Comparison of ENCODE assay signal across 8 cellular contexts in the genomic region with DNA sequence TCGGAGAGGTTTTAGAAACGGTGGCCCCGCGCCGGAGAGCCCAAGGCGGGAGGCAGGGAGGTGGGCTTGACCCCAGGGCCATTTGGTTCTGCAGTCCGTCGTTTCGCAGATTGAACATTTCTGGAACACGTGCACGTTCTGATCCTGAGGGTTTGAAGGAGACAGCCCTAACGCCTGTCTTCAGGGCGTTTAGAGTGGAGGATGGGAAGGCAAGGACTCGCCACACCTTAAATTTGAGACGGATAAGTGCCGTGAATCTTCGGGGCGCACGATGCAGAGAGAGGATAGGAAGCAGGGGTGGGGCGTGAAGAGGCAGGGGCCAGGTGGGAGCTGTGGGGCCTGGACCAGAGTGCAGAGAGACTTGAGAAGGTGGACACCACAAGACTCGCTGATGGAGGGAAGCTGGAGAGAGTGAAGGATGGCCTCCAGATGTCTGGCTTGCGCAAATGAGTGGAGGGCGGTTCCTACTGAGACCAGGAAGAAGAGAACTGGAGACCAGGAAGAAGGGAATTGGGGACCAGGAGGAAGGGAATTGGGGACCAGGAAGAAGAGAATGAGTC. TPM values are rescaled to one million over a fixed set of nuclear protein-coding genes. Genes with fewer than 3 reads are reported as not detected.
DNase-seq lines count a peak whose midpoint lies in the region; ATAC-seq and TF ChIP-seq lines count a peak whose summit lies in the region.

No MANE protein-coding gene starts in this region.

- no peak overlapping the region for H3K9ac ChIP-seq in iPS-15b (ENCODE audit: low read depth, low read length)

- CTCF ChIA-PET in activated CD4-positive, alpha-beta T cell treated with anti-CD3 and anti-CD28 coated beads for 36 hours (lab: Charles Lee), result interaction anchor here (0.7 kb wide), 1 partner anchor 53 kb away, joined by 3 read pairs; no protein-coding TSS in a partner anchor

- peak overlapping the region; percentile 34 for H3K27ac Mint-ChIP-seq in activated CD4-positive, alpha-beta T cell treated with anti-CD3 and anti-CD28 coated beads for 36 hours
- H3K27ac Mint-ChIP-seq in activated T-helper 1 cell treated with anti-CD3 and anti-CD28 coated beads, Interleukin-12 subunit alpha, Interleukin-12 subunit beta, Interleukin-2, Interleukin-4 antibody, amounts not matched to agents 30 ng/mL and 10 ng/mL and 1 ng/mL, durations not matched to agents 14 hours and 24 hours and 36 hours, result peak overlapping the region; percentile 11
- no peak overlapping the region for H3K27ac Mint-ChIP-seq in stimulated activated memory B cell treated with anti-CD40 and anti-IgM and Interleukin-4, amounts not matched to agents 10 μg/mL and 1 μg/mL and 100 μg/mL, for 72 hours

- intact Hi-C loops in activated CD4-positive, alpha-beta T cell treated with anti-CD3 and anti-CD28 coated beads for 36 hours (cut with DNase I, micrococcal nuclease), result loop anchor here in 1 of 2 experiments (2.0 kb wide), 1 partner anchor 37 kb away; no protein-coding TSS in a partner anchor
- intact Hi-C loops in activated T-helper 1 cell treated with anti-CD3 and anti-CD28 coated beads, Interleukin-12 subunit alpha, Interleukin-12 subunit beta, Interleukin-2, Interleukin-4 antibody, amounts not matched to agents 30 ng/mL and 10 ng/mL and 1 ng/mL, durations not matched to agents 14 hours and 24 hours and 36 hours (cut with micrococcal nuclease), result no loop called here

- peaks cover 13% of the 10 kb centered on the region for H3K27me3 ChIP-seq in iPS-15b (ENCODE audit: control insufficient read depth, insufficient read depth, low read length)
- no peaks in the 10 kb centered on the region for H3K27me3 ChIP-seq in BE2C

- H3K9me3 ChIP-seq in iPS-15b (ENCODE audit: control insufficient read depth, insufficient read depth, low read length) (no peaks in the 10 kb centered on the region), BE2C (peaks cover 3% of the 10 kb centered on the region; the same call in 1 of the 2 replicates)

- no peak for DNase-seq in activated CD4-positive, alpha-beta T cell treated with anti-CD3 and anti-CD28 coated beads for 36 hours
- no peak for DNase-seq in activated CD4-positive, alpha-beta T cell treated with anti-CD3 and anti-CD28 coated beads, Interleukin-2, amount 50 U/mL, for 48 hours
- no peak for DNase-seq in activated T-helper 1 cell treated with anti-CD3 and anti-CD28 coated beads, Interleukin-12 subunit alpha, Interleukin-12 subunit beta, Interleukin-2, Interleukin-4 antibody, amounts not matched to agents 30 ng/mL and 10 ng/mL and 1 ng/mL, durations not matched to agents 14 hours and 24 hours and 36 hours (ENCODE audit: low spot score)
- DNase-seq in D341Med (ENCODE audit: low spot score), result no peak
- no peak for DNase-seq in NCI-H146 (lab: John Stamatoyannopoulos, UW)
- DNase-seq in BE2C, result no peak

- peak overlapping the region; percentile 75 for H3K4me3 ChIP-seq in iPS-15b (ENCODE audit: low read depth, low read length)
- no peak overlapping the region; the same call in 1 of the 2 replicates for H3K4me3 ChIP-seq in BE2C (ENCODE audit: low read depth, low read length)

- peaks cover 7% of the 10 kb centered on the region for H3K27me3 Mint-ChIP-seq in activated CD4-positive, alpha-beta T cell treated with anti-CD3 and anti-CD28 coated beads for 36 hours
- H3K27me3 Mint-ChIP-seq in activated T-helper 1 cell treated with anti-CD3 and anti-CD28 coated beads, Interleukin-12 subunit alpha, Interleukin-12 subunit beta, Interleukin-2, Interleukin-4 antibody, amounts not matched to agents 30 ng/mL and 10 ng/mL and 1 ng/mL, durations not matched to agents 14 hours and 24 hours and 36 hours (ENCODE audit: insufficient read depth), result peaks cover 5% of the 10 kb centered on the region
- peaks cover 8% of the 10 kb centered on the region for H3K27me3 Mint-ChIP-seq in stimulated activated memory B cell treated with anti-CD40 and anti-IgM and Interleukin-4, amounts not matched to agents 10 μg/mL and 1 μg/mL and 100 μg/mL, for 72 hours

- peaks cover 12% of the 10 kb centered on the region for H3K4me1 ChIP-seq in iPS-15b (ENCODE audit: control insufficient read depth, insufficient read depth, low read length)
- H3K4me1 ChIP-seq in BE2C, result peaks cover 5% of the 10 kb centered on the region

- TF ChIP-seq CTCF in BE2C (IDR thresholded peaks at IDR 0.05; ENCODE audit: low read depth, low read length), result no peak

- peaks cover 39% of the 10 kb centered on the region for H3K4me1 Mint-ChIP-seq in activated CD4-positive, alpha-beta T cell treated with anti-CD3 and anti-CD28 coated beads for 36 hours
- peaks cover 42% of the 10 kb centered on the region for H3K4me1 Mint-ChIP-seq in activated T-helper 1 cell treated with anti-CD3 and anti-CD28 coated beads, Interleukin-12 subunit alpha, Interleukin-12 subunit beta, Interleukin-2, Interleukin-4 antibody, amounts not matched to agents 30 ng/mL and 10 ng/mL and 1 ng/mL, durations not matched to agents 14 hours and 24 hours and 36 hours (ENCODE audit: low read depth)
- H3K4me1 Mint-ChIP-seq in stimulated activated memory B cell treated with anti-CD40 and anti-IgM and Interleukin-4, amounts not matched to agents 10 μg/mL and 1 μg/mL and 100 μg/mL, for 72 hours, result peaks cover 43% of the 10 kb centered on the region

- ATAC-seq in activated CD4-positive, alpha-beta T cell treated with anti-CD3 and anti-CD28 coated beads for 36 hours, result no peak
- no peak for ATAC-seq in stimulated activated memory B cell treated with anti-CD40 and anti-IgM and Interleukin-4, amounts not matched to agents 10 μg/mL and 1 μg/mL and 100 μg/mL, for 72 hours

- peak overlapping the region; percentile 77 for H3K4me3 Mint-ChIP-seq in activated CD4-positive, alpha-beta T cell treated with anti-CD3 and anti-CD28 coated beads for 36 hours
- H3K4me3 Mint-ChIP-seq in activated T-helper 1 cell treated with anti-CD3 and anti-CD28 coated beads, Interleukin-12 subunit alpha, Interleukin-12 subunit beta, Interleukin-2, Interleukin-4 antibody, amounts not matched to agents 30 ng/mL and 10 ng/mL and 1 ng/mL, durations not matched to agents 14 hours and 24 hours and 36 hours, result peak overlapping the region; percentile 82
- H3K4me3 Mint-ChIP-seq in stimulated activated memory B cell treated with anti-CD40 and anti-IgM and Interleukin-4, amounts not matched to agents 10 μg/mL and 1 μg/mL and 100 μg/mL, for 72 hours, result peak overlapping the region; percentile 78

- peaks cover 7% of the 10 kb centered on the region for H3K9me3 Mint-ChIP-seq in activated CD4-positive, alpha-beta T cell treated with anti-CD3 and anti-CD28 coated beads for 36 hours (ENCODE audit: low read depth)
- H3K9me3 Mint-ChIP-seq in activated T-helper 1 cell treated with anti-CD3 and anti-CD28 coated beads, Interleukin-12 subunit alpha, Interleukin-12 subunit beta, Interleukin-2, Interleukin-4 antibody, amounts not matched to agents 30 ng/mL and 10 ng/mL and 1 ng/mL, durations not matched to agents 14 hours and 24 hours and 36 hours, result no peaks in the 10 kb centered on the region
- H3K9me3 Mint-ChIP-seq in stimulated activated memory B cell treated with anti-CD40 and anti-IgM and Interleukin-4, amounts not matched to agents 10 μg/mL and 1 μg/mL and 100 μg/mL, for 72 hours, result peaks cover 3% of the 10 kb centered on the region

- peaks cover 13% of the 10 kb centered on the region for H3K36me3 Mint-ChIP-seq in activated CD4-positive, alpha-beta T cell treated with anti-CD3 and anti-CD28 coated beads for 36 hours (ENCODE audit: low read depth)
- H3K36me3 Mint-ChIP-seq in activated T-helper 1 cell treated with anti-CD3 and anti-CD28 coated beads, Interleukin-12 subunit alpha, Interleukin-12 subunit beta, Interleukin-2, Interleukin-4 antibody, amounts not matched to agents 30 ng/mL and 10 ng/mL and 1 ng/mL, durations not matched to agents 14 hours and 24 hours and 36 hours (ENCODE audit: low read depth), result peaks cover 12% of the 10 kb centered on the region
- peaks cover 3% of the 10 kb centered on the region for H3K36me3 Mint-ChIP-seq in stimulated activated memory B cell treated with anti-CD40 and anti-IgM and Interleukin-4, amounts not matched to agents 10 μg/mL and 1 μg/mL and 100 μg/mL, for 72 hours

- POLR2A ChIA-PET in activated CD4-positive, alpha-beta T cell treated with anti-CD3 and anti-CD28 coated beads for 36 hours (lab: Charles Lee), result no interaction called here

- H3K36me3 ChIP-seq in iPS-15b (ENCODE audit: control insufficient read depth, insufficient read depth, low read length), result peaks cover 12% of the 10 kb centered on the region
- peaks cover 12% of the 10 kb centered on the region; the same call in 1 of the 2 replicates for H3K36me3 ChIP-seq in BE2C

RNA-seq across cellular contexts. Expression of a gene that starts 0.8 kb away (rescaled TPM):
- 10 to 100 TPM; 21.2 to 24.6 TPM for total RNA-seq in activated CD4-positive, alpha-beta T cell treated with anti-CD3 and anti-CD28 coated beads for 36 hours
- 32.0 and 34.2 TPM in 2 replicates for total RNA-seq in activated T-helper 1 cell treated with anti-CD3 and anti-CD28 coated beads, Interleukin-12 subunit alpha, Interleukin-12 subunit beta, Interleukin-2, Interleukin-4 antibody, amounts not matched to agents 30 ng/mL and 10 ng/mL and 1 ng/mL, durations not matched to agents 14 hours and 24 hours and 36 hours
- polyA plus RNA-seq in BE2C (2012; ENCODE audit: insufficient read depth, insufficient read length, low read depth), result 59.0 TPM

RNA-seq across cellular contexts. Expression of a gene that starts 54.2 kb away (rescaled TPM):
- under 1 TPM; 0.37 to 0.42 TPM for total RNA-seq in activated CD4-positive, alpha-beta T cell treated with anti-CD3 and anti-CD28 coated beads for 36 hours
- 0.16 and 0.34 TPM in 2 replicates for total RNA-seq in activated T-helper 1 cell treated with anti-CD3 and anti-CD28 coated beads, Interleukin-12 subunit alpha, Interleukin-12 subunit beta, Interleukin-2, Interleukin-4 antibody, amounts not matched to agents 30 ng/mL and 10 ng/mL and 1 ng/mL, durations not matched to agents 14 hours and 24 hours and 36 hours
- 0.60 TPM for polyA plus RNA-seq in BE2C (2012; ENCODE audit: insufficient read depth, insufficient read length, low read depth)
